9 cellular contexts compared by ENCODE assay signal in the genomic region with DNA sequence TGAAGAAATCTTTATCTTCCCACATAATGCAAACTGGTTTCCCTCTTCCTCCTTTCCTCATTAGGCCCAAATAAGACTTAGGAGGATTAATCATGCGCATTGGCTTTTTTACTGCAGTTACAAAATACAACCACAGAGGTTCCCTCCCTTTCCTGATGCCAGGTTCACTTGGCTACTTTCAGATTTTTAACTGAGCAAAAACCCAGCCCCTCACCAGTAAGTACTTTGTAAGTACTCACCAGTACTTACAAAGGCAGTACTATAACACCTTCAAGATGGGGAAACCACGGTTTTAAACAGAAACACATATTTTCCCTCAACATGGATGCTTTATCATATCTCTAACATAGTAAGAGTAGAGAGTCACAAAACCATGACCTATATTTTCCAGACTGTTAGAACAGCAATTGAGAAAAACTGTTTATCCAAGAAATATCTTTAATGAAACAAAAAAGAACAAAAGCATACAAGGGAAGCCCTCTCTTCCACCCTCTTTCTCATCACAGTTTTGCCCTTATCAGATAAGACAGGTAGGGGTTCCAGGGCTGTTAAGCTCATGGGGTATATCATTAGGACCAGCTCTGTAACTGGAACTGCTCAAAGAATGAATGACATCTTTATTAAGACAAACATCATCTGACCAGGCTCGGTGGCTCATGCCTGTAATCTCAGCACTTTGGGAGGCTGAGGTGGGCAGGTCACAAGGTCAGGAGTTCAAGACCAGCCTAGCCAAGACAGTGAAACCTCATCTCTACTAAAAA.
A peak's percentile ranks its signal among the peaks of the same experiment; 100 is the strongest.
DNase-seq lines count a peak whose midpoint lies in the region; ATAC-seq lines count a peak whose summit lies in the region.
"Had no signal": no experiment of that assay in that cellular context is flagged by ENCODE, and none has a peak within 500 bp of the region (broad histone marks: within the 10 kb centered on the region; RNA-seq: fewer than 3 reads in every experiment).

No MANE protein-coding gene starts in this region.

- peaks cover 57 to 83% of the 10 kb centered on the region in 2 donors for H3K4me1 Mint-ChIP-seq in effector memory CD8-positive, alpha-beta T cell (ENCODE audit: low read depth in 2 of 2)
- peaks cover 47 to 81% of the 10 kb centered on the region in 2 donors for H3K4me1 Mint-ChIP-seq in stimulated activated naive B cell treated with anti-CD40 and anti-IgM and Interleukin-4, amounts not matched to agents 10 μg/mL and 1 μg/mL and 100 μg/mL, for 72 hours

- peaks cover 31% of the 10 kb centered on the region for H3K36me3 Mint-ChIP-seq in effector memory CD8-positive, alpha-beta T cell (ENCODE audit: insufficient read depth)
- peaks cover 25 to 36% of the 10 kb centered on the region in 2 donors for H3K36me3 Mint-ChIP-seq in stimulated activated naive B cell treated with anti-CD40 and anti-IgM and Interleukin-4, amounts not matched to agents 10 μg/mL and 1 μg/mL and 100 μg/mL, for 72 hours

- H3K27me3 Mint-ChIP-seq in effector memory CD8-positive, alpha-beta T cell: no peaks in the 10 kb centered on the region
- H3K27me3 Mint-ChIP-seq in stimulated activated naive B cell treated with anti-CD40 and anti-IgM and Interleukin-4, amounts not matched to agents 10 μg/mL and 1 μg/mL and 100 μg/mL, for 72 hours: no peaks in the 10 kb centered on the region

- H3K4me3 Mint-ChIP-seq in effector memory CD8-positive, alpha-beta T cell: peak overlapping the region; percentile 64 to 67
- H3K4me3 Mint-ChIP-seq in stimulated activated naive B cell treated with anti-CD40 and anti-IgM and Interleukin-4, amounts not matched to agents 10 μg/mL and 1 μg/mL and 100 μg/mL, for 72 hours: peak overlapping the region; percentile 56 to 67

- peak; percentile 48 for DNase-seq in activated CD4-positive, alpha-beta T cell treated with anti-CD3 and anti-CD28 coated beads for 48 hours
- no peak for DNase-seq in activated CD4-positive, alpha-beta T cell treated with anti-CD3 and anti-CD28 coated beads for 1 hour
- DNase-seq in OCI-M1 (lab: John Stamatoyannopoulos, UW) (peak; percentile 17), NCI-H2107 treated with DMSO at 0.1 percent for 48 hours (lab: John Stamatoyannopoulos, UW; ENCODE audit: unreplicated experiment) (no peak), NCI-H748 treated with DMSO at 0.1 percent for 48 hours (lab: John Stamatoyannopoulos, UW) (no peak)
- peak in 1 of 3 experiments; percentile 12 for DNase-seq in effector memory CD8-positive, alpha-beta T cell
- DNase-seq in stimulated activated naive B cell treated with anti-CD40 and anti-IgM and Interleukin-4, amounts not matched to agents 10 μg/mL and 1 μg/mL and 100 μg/mL, for 72 hours: no peak
- DNase-seq: esophagus squamous epithelium had no signal

- peak overlapping the region; percentile 62 to 91 for H3K27ac Mint-ChIP-seq in effector memory CD8-positive, alpha-beta T cell
- peak overlapping the region; percentile 93 for H3K27ac Mint-ChIP-seq in stimulated activated naive B cell treated with anti-CD40 and anti-IgM and Interleukin-4, amounts not matched to agents 10 μg/mL and 1 μg/mL and 100 μg/mL, for 72 hours

- peak; percentile 82 for ATAC-seq in effector memory CD8-positive, alpha-beta T cell (replicated peaks)
- ATAC-seq in stimulated activated naive B cell treated with anti-CD40 and anti-IgM and Interleukin-4, amounts not matched to agents 10 μg/mL and 1 μg/mL and 100 μg/mL, for 72 hours (replicated peaks): peak; percentile 61 to 70
- ATAC-seq in HG02759 (IDR thresholded peaks at IDR 0.05; ENCODE audit: unreplicated experiment): no peak

- H3K9me3 Mint-ChIP-seq in effector memory CD8-positive, alpha-beta T cell: no peaks in the 10 kb centered on the region
- H3K9me3 Mint-ChIP-seq in stimulated activated naive B cell treated with anti-CD40 and anti-IgM and Interleukin-4, amounts not matched to agents 10 μg/mL and 1 μg/mL and 100 μg/mL, for 72 hours: peaks cover 6 to 9% of the 10 kb centered on the region in 2 donors

Comparison
In these comparisons a context has a peak if more than half of its experiments do, and no peak if none do; other contexts are left out.
1. DNase-seq: peak in activated CD4-positive, alpha-beta T cell treated with anti-CD3 and anti-CD28 coated beads for 48 hours (single experiment) and OCI-M1 (single experiment); none in activated CD4-positive, alpha-beta T cell treated with anti-CD3 and anti-CD28 coated beads for 1 hour (single experiment), stimulated activated naive B cell treated with anti-CD40 and anti-IgM and Interleukin-4, amounts not matched to agents 10 μg/mL and 1 μg/mL and 100 μg/mL, for 72 hours (single experiment), NCI-H2107 treated with DMSO at 0.1 percent for 48 hours (single experiment) and NCI-H748 treated with DMSO at 0.1 percent for 48 hours (single experiment).